19 cellular contexts compared by ENCODE assay signal in the genomic region with DNA sequence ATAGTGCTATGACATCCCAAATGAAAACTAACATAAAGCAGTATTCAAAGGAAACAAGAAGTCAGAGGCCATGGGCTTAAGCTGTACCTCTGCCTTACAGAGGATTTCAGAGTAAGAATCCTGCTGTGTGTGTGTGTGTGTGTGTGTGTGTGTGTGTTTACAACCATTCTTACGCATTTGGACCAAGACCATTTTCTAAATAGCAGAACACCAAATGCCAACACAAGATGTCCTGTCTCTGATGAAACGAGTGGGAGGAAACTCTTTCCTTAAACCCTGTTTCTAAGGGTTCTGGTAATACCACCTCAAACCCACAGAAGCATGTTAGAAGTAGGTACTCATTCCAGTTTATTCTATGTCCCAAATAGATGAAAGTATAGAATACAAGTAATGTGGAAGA.
A peak's percentile ranks its signal among the peaks of the same experiment; 100 is the strongest.
DNase-seq lines count a peak whose midpoint lies in the region; ATAC-seq and TF ChIP-seq lines count a peak whose summit lies in the region.
"Had no signal": no experiment of that assay in that cellular context is flagged by ENCODE, and none has a peak within 500 bp of the region (broad histone marks: within the 10 kb centered on the region; RNA-seq: fewer than 3 reads in every experiment).

No MANE protein-coding gene starts in this region.

- 0 out of 2 replicates have a peak overlapping the region, but pooled peaks have one; percentile 9 for H2AFZ ChIP-seq in Loucy (ENCODE audit: low read length)
- H2AFZ ChIP-seq: PC-9 had no signal

- no peak for ATAC-seq in HG02623 (IDR thresholded peaks at IDR 0.05; ENCODE audit: unreplicated experiment)
- no peak for ATAC-seq in HG02588 (IDR thresholded peaks at IDR 0.05; ENCODE audit: unreplicated experiment)
- ATAC-seq in HG03025 (IDR thresholded peaks at IDR 0.05; ENCODE audit: low FRiP score, unreplicated experiment) = no peak
- ATAC-seq: HCT116 had no signal

- H3K9me2 ChIP-seq in Loucy (replicated peaks; ENCODE audit: low read depth, low read length) = no peaks in the 10 kb centered on the region

- no peaks in the 10 kb centered on the region; the same call in 1 of the 2 replicates for H3F3A ChIP-seq in Loucy (ENCODE audit: low read depth)

- H3K36me3 ChIP-seq in Loucy (ENCODE audit: insufficient read depth, low read length) (no peaks in the 10 kb centered on the region), esophagus muscularis mucosa (no peaks in the 10 kb centered on the region), muscle layer of colon (ENCODE audit: insufficient read depth, low read length) (no peaks in the 10 kb centered on the region), spleen (no peaks in the 10 kb centered on the region)

- H3K9ac ChIP-seq in Loucy (ENCODE audit: low read depth, low read length, poor library complexity, severe bottlenecking) = no peak overlapping the region
- no peak overlapping the region for H3K9ac ChIP-seq in muscle layer of colon (ENCODE audit: low read length)
- H3K9ac ChIP-seq: KMS-11 had no signal

- H3K79me2 ChIP-seq in Loucy (ENCODE audit: insufficient read depth, low read length) = no peaks in the 10 kb centered on the region

- intact Hi-C loops in esophagus muscularis mucosa (cut with DNase I) = no loop called here
- intact Hi-C loops in spleen (cut with DNase I; ENCODE audit: low total_unique reads) = no loop called here

- H3K27ac ChIP-seq in esophagus muscularis mucosa (replicated peaks in 1 of 4) = peak overlapping the region; percentile 73 to 83 (median 79)
- H3K27ac ChIP-seq in muscle layer of colon (ENCODE audit: low read depth, low read length) = peak overlapping the region; percentile 50
- peak overlapping the region in 5 of 8 donors; percentile 11 to 79 (median 69) for H3K27ac ChIP-seq in spleen
- H3K27ac ChIP-seq: KMS-11, PC-9 had no signal

- TF ChIP-seq POLR2A in esophagus muscularis mucosa (IDR thresholded peaks at IDR 0.05; ENCODE audit: low read depth) (no peak), spleen (IDR thresholded peaks at IDR 0.05) (no peak)

- H3K4me1 ChIP-seq in Loucy (ENCODE audit: insufficient read depth, low read length, poor library complexity, severe bottlenecking) (no peaks in the 10 kb centered on the region), esophagus muscularis mucosa (peaks cover 18 to 55% (median 53%) of the 10 kb centered on the region in 4 donors), muscle layer of colon (ENCODE audit: insufficient read depth, low read length) (peaks cover 45% of the 10 kb centered on the region), spleen (peaks cover 0 to 14% (median 2%) of the 10 kb centered on the region in 6 donors)

- DNase-seq in esophagus muscularis mucosa (ENCODE audit: extremely low spot score) (no peak), spleen (no peak)
- DNase-seq: ACHN; Calu3; CD4-positive, alpha-beta T cell; DMS79 treated with DMSO at 0.1 percent for 48 hours; MM.1S; NCI-H1105 treated with DMSO at 0.1 percent for 48 hours; NCI-H187; NCI-H446; NCI-H748 treated with DMSO at 0.1 percent for 48 hours; PC-9 had no signal

- H3K27me3 ChIP-seq in Loucy (ENCODE audit: insufficient read depth, low read length, poor library complexity, severe bottlenecking) (no peaks in the 10 kb centered on the region), esophagus muscularis mucosa (no peaks in the 10 kb centered on the region), muscle layer of colon (ENCODE audit: control insufficient read depth in 1 of 2, insufficient read depth in 2 of 2, low read length in 2 of 2) (no peaks in the 10 kb centered on the region), spleen (replicated peaks in 1 of 7) (no peaks in the 10 kb centered on the region)

- H4K20me1 ChIP-seq in Loucy (ENCODE audit: insufficient read depth, low read length, poor library complexity, severe bottlenecking) = no peaks in the 10 kb centered on the region

- TF ChIP-seq EP300 in esophagus muscularis mucosa (IDR thresholded peaks at IDR 0.05) = no peak

- H3K4me2 ChIP-seq in Loucy (ENCODE audit: low read depth, low read length, poor library complexity, severe bottlenecking) = no peak overlapping the region
- H3K4me2 ChIP-seq: KMS-11 had no signal

- H3K9me3 ChIP-seq in Loucy (ENCODE audit: insufficient read depth, low read depth, low read length) = no peaks in the 10 kb centered on the region
- H3K9me3 ChIP-seq in esophagus muscularis mucosa = no peaks in the 10 kb centered on the region
- no peaks in the 10 kb centered on the region for H3K9me3 ChIP-seq in muscle layer of colon (ENCODE audit: low read length)
- H3K9me3 ChIP-seq in spleen = no peaks in the 10 kb centered on the region

- no peak for TF ChIP-seq CTCF in Loucy (conservative IDR thresholded peaks at IDR 0.05; ENCODE audit: low read length)
- TF ChIP-seq CTCF in esophagus muscularis mucosa (IDR thresholded peaks at IDR 0.05) = no peak
- TF ChIP-seq CTCF in spleen (IDR thresholded peaks at IDR 0.05 in 8 of 11, conservative IDR thresholded peaks at IDR 0.05 in 3 of 11) = no peak

- 70% methylated on average over 2 of the region's 2 CpGs for WGBS in esophagus muscularis mucosa
- 64 to 81% (median 72%) methylated on average over 2 of the region's 2 CpGs for WGBS in spleen, 5 donors

- no peak overlapping the region for H3K4me3 ChIP-seq in Loucy (ENCODE audit: low read length, poor library complexity, severe bottlenecking)
- no peak overlapping the region for H3K4me3 ChIP-seq in esophagus muscularis mucosa
- H3K4me3 ChIP-seq in muscle layer of colon (ENCODE audit: low read depth in 1 of 2, low read length in 2 of 2) = no peak overlapping the region
- no peak overlapping the region for H3K4me3 ChIP-seq in spleen
- H3K4me3 ChIP-seq: PC-9 had no signal
